Comparison of ENCODE assay signal across 24 cellular contexts in genomic region chr3:57066471-57066870, GRCh38. TPM values are rescaled to one million over a fixed set of nuclear protein-coding genes. Genes with fewer than 3 reads are reported as not detected.
"Had no signal": no experiment of that assay in that cellular context is flagged by ENCODE, and none has a peak within 500 bp of the region (broad histone marks: within the 10 kb centered on the region; RNA-seq: fewer than 3 reads in every experiment).

No MANE protein-coding gene starts in this region.

- H3K27ac ChIP-seq: coronary artery, heart left ventricle, parathyroid adenoma, prostate gland, right lobe of liver had no signal

- DNase-seq: effector CD4-positive, alpha-beta T cell; endodermal cell; erythroblast; foreskin melanocyte; heart left ventricle; hippocampal formation; kidney glomerular epithelial cell; mammary epithelial cell; naive thymus-derived CD4-positive, alpha-beta T cell; nephron progenitor cell; right lobe of liver; stimulated activated CD4-positive, alpha-beta T cell treated with anti-CD3 and anti-CD28 coated beads, Interleukin-2, amount 100 ng/mL, for 24 hours; stimulated activated naive CD4-positive, alpha-beta T cell treated with Interleukin-2 at 50 U/mL for 16 hours had no signal

- H2AFZ ChIP-seq: parathyroid adenoma had no signal

- H3K27me3 ChIP-seq: heart left ventricle, right lobe of liver had no signal

- H3K9ac ChIP-seq: parathyroid adenoma had no signal

- H3K36me3 ChIP-seq: heart left ventricle, prostate gland, right lobe of liver had no signal

- H3K4me1 ChIP-seq: right lobe of liver had no signal

- H3K36me3 Mint-ChIP-seq: naive thymus-derived CD4-positive, alpha-beta T cell had no signal

- FAIRE-seq: endothelial cell of umbilical vein had no signal

- H3K9me3 ChIP-seq: prostate gland, right lobe of liver had no signal

- H3K4me3 ChIP-seq: coronary artery, heart left ventricle, prostate gland, right lobe of liver had no signal

- ATAC-seq: heart left ventricle; left lobe of liver; naive thymus-derived CD4-positive, alpha-beta T cell; right lobe of liver had no signal

- H3K27ac Mint-ChIP-seq: endodermal cell; naive thymus-derived CD4-positive, alpha-beta T cell; nephron progenitor cell had no signal

- H3K4me3 Mint-ChIP-seq: endodermal cell; naive thymus-derived CD4-positive, alpha-beta T cell; nephron progenitor cell had no signal

RNA-seq across cellular contexts. Expression of gene SPATA12, which starts 6.0 kb away (rescaled TPM):
- total RNA-seq: endodermal cell; endothelial cell of umbilical vein; left lobe of liver; lower leg skin; mesenteric fat pad; mononuclear cell; naive thymus-derived CD4-positive, alpha-beta T cell; omental fat pad; skeletal muscle tissue; urinary bladder had no signal
